Comparison of ENCODE assay signal across 12 cellular contexts in the genomic region with DNA sequence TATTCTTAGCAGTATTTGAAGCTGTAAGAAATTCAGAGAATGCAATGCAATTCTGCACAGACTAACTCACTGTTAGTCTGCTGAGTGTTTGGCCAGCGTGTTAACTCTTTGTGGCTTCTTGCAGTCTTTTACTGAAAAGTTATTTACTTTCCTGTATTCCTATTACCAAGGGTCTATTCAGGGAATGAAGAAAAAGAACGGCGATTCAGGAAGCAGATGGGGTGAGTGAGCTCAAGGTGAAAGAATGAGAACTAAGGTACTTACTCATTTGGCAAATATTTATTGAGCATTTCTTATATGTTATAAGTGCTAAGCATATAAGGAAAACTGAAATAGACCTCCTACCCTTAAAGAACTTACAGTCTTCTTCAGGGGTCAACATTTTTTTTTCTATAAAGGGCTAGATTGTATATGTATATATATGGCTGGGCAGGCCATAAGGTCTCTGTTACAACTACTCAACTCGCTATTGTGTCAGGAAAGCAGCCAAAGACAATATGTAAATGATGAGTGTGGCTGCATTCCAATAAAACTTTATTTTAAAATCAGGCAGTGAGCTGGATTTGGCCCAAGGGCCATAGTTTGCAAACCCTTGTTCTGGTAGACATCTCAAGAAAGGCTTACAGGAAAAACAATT.
A peak's percentile ranks its signal among the peaks of the same experiment; 100 is the strongest.
DNase-seq lines count a peak whose midpoint lies in the region; ATAC-seq and TF ChIP-seq lines count a peak whose summit lies in the region.
"Had no signal": no experiment of that assay in that cellular context is flagged by ENCODE, and none has a peak within 500 bp of the region (broad histone marks: within the 10 kb centered on the region; RNA-seq: fewer than 3 reads in every experiment).

No MANE protein-coding gene starts in this region.

- H3K79me2 ChIP-seq in osteoblast (ENCODE audit: insufficient read depth, low read length) = no peaks in the 10 kb centered on the region

- intact Hi-C loops in Panc1 (cut with micrococcal nuclease; ENCODE audit: unreplicated experiment) = no loop called here

- H3K27ac ChIP-seq in Panc1 (ENCODE audit: low read length) = no peak overlapping the region
- H3K27ac ChIP-seq in osteoblast (ENCODE audit: low read depth, low read length) = peak overlapping the region; percentile 71
- H3K27ac ChIP-seq in SJCRH30 = no peak overlapping the region

- in situ Hi-C loops in Panc1 (cut with HindIII; ENCODE audit: low pct_unique_long_range_greater_than_20kb, low sequenced_read_pairs) = no loop called here

- no peaks in the 10 kb centered on the region for H3K36me3 ChIP-seq in BJ (ENCODE audit: control insufficient read depth, insufficient read depth, low read length)
- no peaks in the 10 kb centered on the region for H3K36me3 ChIP-seq in Panc1 (ENCODE audit: control insufficient read depth, insufficient read depth, low read length)
- H3K36me3 ChIP-seq in osteoblast (ENCODE audit: insufficient read depth, low read length) = no peaks in the 10 kb centered on the region
- no peaks in the 10 kb centered on the region for H3K36me3 ChIP-seq in SJCRH30

- no peaks in the 10 kb centered on the region for H4K20me1 ChIP-seq in osteoblast (ENCODE audit: insufficient read depth, low read length)

- CTCF ChIA-PET in BJ (lab: Yijun Ruan, JAX) = interaction anchor here (0.8 to 1.2 kb wide), 2 partner anchors 24 to 232 kb away, joined by 3 read pairs; no protein-coding TSS in a partner anchor
- CTCF ChIA-PET in Panc1 (lab: Charles Lee) = no interaction called here

- H3K4me1 ChIP-seq in Panc1 (ENCODE audit: control insufficient read depth, insufficient read depth, low read length) = peaks cover 5% of the 10 kb centered on the region; the same call in 1 of the 2 replicates
- peaks cover 45% of the 10 kb centered on the region for H3K4me1 ChIP-seq in osteoblast (ENCODE audit: insufficient read depth, low read length)
- H3K4me1 ChIP-seq in SJCRH30 = no peaks in the 10 kb centered on the region

- BruUV-seq in Panc1 (replicated peaks; lab: Mats Ljungman, UMichigan) = no TSS peak

- TF ChIP-seq CTCF in BJ (IDR thresholded peaks at IDR 0.05; ENCODE audit: insufficient read depth, low read depth, low read length) (no peak), Panc1 (IDR thresholded peaks at IDR 0.05) (no peak), fibroblast of mammary gland (conservative IDR thresholded peaks at IDR 0.05; ENCODE audit: control insufficient read depth, insufficient read depth, low read depth, low read length) (no peak), osteoblast (IDR thresholded peaks at IDR 0.05; ENCODE audit: extremely low read depth, low read depth, low read length) (no peak)

- no peak overlapping the region for H3K4me3 ChIP-seq in BJ (ENCODE audit: low read depth, low read length)
- H3K4me3 ChIP-seq in Panc1 (ENCODE audit: low read depth in 2 of 2, low read length in 2 of 2) = no peak overlapping the region
- H3K4me3 ChIP-seq in fibroblast of mammary gland (ENCODE audit: control insufficient read depth, low read depth, low read length) = no peak overlapping the region
- H3K4me3 ChIP-seq in osteoblast (ENCODE audit: insufficient read depth, low read length) = peak overlapping the region; percentile 15
- H3K4me3 ChIP-seq in SJCRH30 = no peak overlapping the region

- POLR2A ChIA-PET in BJ (lab: Charles Lee) (interaction anchor here (0.6 kb wide), 1 partner anchor 396 kb away, joined by 4 read pairs; no protein-coding TSS in a partner anchor), Panc1 (lab: Charles Lee) (no interaction called here)

- ATAC-seq in Panc1 = peak; percentile 85
- no peak for ATAC-seq in GM21423 (IDR thresholded peaks at IDR 0.05; ENCODE audit: unreplicated experiment)

- peak overlapping the region; percentile 64 for H3K4me2 ChIP-seq in osteoblast (ENCODE audit: insufficient read depth, low read length)

- H3K27me3 ChIP-seq in BJ (ENCODE audit: control insufficient read depth, insufficient read depth, low read length) (no peaks in the 10 kb centered on the region), Panc1 (ENCODE audit: control insufficient read depth, insufficient read depth, low read length) (no peaks in the 10 kb centered on the region), osteoblast (ENCODE audit: insufficient read depth, low read length) (no peaks in the 10 kb centered on the region), SJCRH30 (no peaks in the 10 kb centered on the region)

- peak; percentile 53 for DNase-seq in BJ (ENCODE audit: low read depth)
- DNase-seq in Panc1 (ENCODE audit: low read depth, low spot score) = peak; percentile 33
- DNase-seq in fibroblast of mammary gland (ENCODE audit: low read depth) = peak; percentile 66
- peak; percentile 54 for DNase-seq in osteoblast (ENCODE audit: insufficient read length, low spot score, missing footprints)
- no peak for DNase-seq in SK-N-DZ (ENCODE audit: low spot score)
- no peak for DNase-seq in SJCRH30
- no peak for DNase-seq in NCI-H2196 treated with DMSO at 0.1 percent for 48 hours (lab: John Stamatoyannopoulos, UW; ENCODE audit: unreplicated experiment)
- DNase-seq: caudate nucleus, DMS79, NCI-H1694 treated with DMSO at 0.1 percent for 48 hours, posterior cingulate gyrus had no signal

- no peaks in the 10 kb centered on the region for H3K9me3 ChIP-seq in Panc1 (ENCODE audit: control insufficient read depth, insufficient read depth, low read depth, low read length)
- no peaks in the 10 kb centered on the region for H3K9me3 ChIP-seq in osteoblast (ENCODE audit: low read depth, low read length)
- no peaks in the 10 kb centered on the region for H3K9me3 ChIP-seq in SJCRH30 (replicated peaks)

- H2AFZ ChIP-seq in osteoblast (ENCODE audit: low read length) = no peak overlapping the region

Comparison
In these comparisons a context has a peak if more than half of its experiments do, and no peak if none do; other contexts are left out.
1. DNase-seq: peak in BJ (single experiment), Panc1 (single experiment), fibroblast of mammary gland (single experiment) and osteoblast (single experiment); none in SK-N-DZ (single experiment), SJCRH30 (0 of 2) and NCI-H2196 treated with DMSO at 0.1 percent for 48 hours (single experiment).